In genomic region chr20:33984320-33984719, GRCh38 we compare ENCODE assay signal across 23 cellular contexts.
A peak's percentile ranks its signal among the peaks of the same experiment; 100 is the strongest.
DNase-seq lines count a peak whose midpoint lies in the region; ATAC-seq and TF ChIP-seq lines count a peak whose summit lies in the region.
"Had no signal": no experiment of that assay in that cellular context is flagged by ENCODE, and none has a peak within 500 bp of the region (broad histone marks: within the 10 kb centered on the region; RNA-seq: fewer than 3 reads in every experiment).

No MANE protein-coding gene starts in this region.

- intact Hi-C loops in head of caudate nucleus (cut with DNase I): no loop called here

- DNase-seq in NCI-H2227 (lab: John Stamatoyannopoulos, UW; ENCODE audit: unreplicated experiment) (peak; percentile 17), NCI-H2227 treated with DMSO at 0.1 percent for 48 hours (lab: John Stamatoyannopoulos, UW) (no peak), NCI-H1105 treated with DMSO at 0.1 percent for 48 hours (lab: John Stamatoyannopoulos, UW) (peak; percentile 34), islet precursor cell (peak; percentile 26), head of caudate nucleus (no peak)
- DNase-seq: 8988T; ACHN; AML-193; BE2C; Calu3; CD4-positive, alpha-beta T cell; CD8-positive, alpha-beta memory T cell; COR-L47; DMS53; DMS79 treated with DMSO at 0.1 percent for 48 hours; GF-D8; GM23248; H7; HCEC 1CT had no signal

- no peak for ATAC-seq in GM21786 (IDR thresholded peaks at IDR 0.05; ENCODE audit: unreplicated experiment)
- ATAC-seq: A549 had no signal

- CTCF ChIA-PET in HEK293 (lab: Yijun Ruan, JAX): interaction anchor here (0.5 to 1.0 kb wide), 2 partner anchors 86 to 192 kb away, joined by 3 read pairs; no protein-coding TSS in a partner anchor

- no peaks in the 10 kb centered on the region for H3K36me3 ChIP-seq in HEK293 (ENCODE audit: control insufficient read depth in 2 of 2, insufficient read depth in 1 of 2, low read length in 2 of 2)
- H3K36me3 ChIP-seq: BE2C; BLaER1 treated with 17β-estradiol and CSF1 and Interleukin-3, amounts not matched to agents 10 nM and 100 nM had no signal

- H3K4me1 ChIP-seq in HEK293 (ENCODE audit: control insufficient read depth, insufficient read depth, low read length): no peaks in the 10 kb centered on the region
- H3K4me1 ChIP-seq: A549; BE2C; BLaER1 treated with 17β-estradiol and CSF1 and Interleukin-3, amounts not matched to agents 10 nM and 100 nM had no signal

- no peaks in the 10 kb centered on the region for H3K9me3 ChIP-seq in HEK293 (ENCODE audit: control insufficient read depth, insufficient read depth, low read depth, low read length)
- H3K9me3 ChIP-seq: A549; BE2C; BLaER1 treated with 17β-estradiol and CSF1 and Interleukin-3, amounts not matched to agents 10 nM and 100 nM had no signal

- H3K27ac ChIP-seq in HEK293 (ENCODE audit: extremely low read depth, low read depth, low read length): no peak overlapping the region
- H3K27ac ChIP-seq: A549; BLaER1 treated with 17β-estradiol and CSF1 and Interleukin-3, amounts not matched to agents 10 nM and 100 nM; GM23248 had no signal

- TF ChIP-seq CTCF in HEK293 (tag by site-specific recombination; IDR thresholded peaks at IDR 0.05): no peak

- POLR2A ChIA-PET in HEK293 (lab: Yijun Ruan, JAX): no interaction called here

- no peak overlapping the region for H3K4me3 ChIP-seq in HEK293 (ENCODE audit: low read depth, low read length)
- H3K4me3 ChIP-seq: A549; BLaER1 treated with 17β-estradiol and CSF1 and Interleukin-3, amounts not matched to agents 10 nM and 100 nM; GM23248 had no signal

TF ChIP-seq in HEK293, 187 proteins besides CTCF, POLR2A, EP300 and RAD21:
- TF ChIP-seq ZBTB17 (tag by site-specific recombination; IDR thresholded peaks at IDR 0.05) (peak; percentile 64), SETDB1 (IDR thresholded peaks at IDR 0.05; ENCODE audit: insufficient read length, low read length) (no peak)

Comparison
In these comparisons a context has a peak if more than half of its experiments do, and no peak if none do; other contexts are left out.
1. DNase-seq: peak in NCI-H2227 (single experiment), NCI-H1105 treated with DMSO at 0.1 percent for 48 hours (single experiment) and islet precursor cell (single experiment); none in NCI-H2227 treated with DMSO at 0.1 percent for 48 hours (single experiment) and head of caudate nucleus (0 of 42).